In genomic region chr1:192531037-192531703, GRCh38 we compare ENCODE assay signal across 8 cellular contexts. TPM values are rescaled to one million over a fixed set of nuclear protein-coding genes. Genes with fewer than 3 reads are reported as not detected.
A peak's percentile ranks its signal among the peaks of the same experiment; 100 is the strongest.
DNase-seq lines count a peak whose midpoint lies in the region; TF ChIP-seq lines count a peak whose summit lies in the region.
"Not testable (repeated sequence)": the region's sequence is repeated elsewhere in the genome, so short reads cannot be mapped to it uniquely, and the experiment has no call there.

No MANE protein-coding gene starts in this region.

- H3K9me3 Mint-ChIP-seq in HFFc6; osteocyte (ENCODE audit: unreplicated experiment): not testable (repeated sequence)

- not testable (repeated sequence) for H3K9me2 ChIP-seq in Loucy (replicated peaks; ENCODE audit: low read depth, low read length)

- H3K4me1 Mint-ChIP-seq in HFFc6 (ENCODE audit: low read depth) (peaks cover 42% of the 10 kb centered on the region), osteocyte (ENCODE audit: unreplicated experiment) (peaks cover 36% of the 10 kb centered on the region)

- H2AFZ ChIP-seq in Loucy (ENCODE audit: low read length): not testable (repeated sequence)

- not testable (repeated sequence) for H4K20me1 ChIP-seq in Loucy (ENCODE audit: insufficient read depth, low read length, poor library complexity, severe bottlenecking)

- not testable (repeated sequence) for H3K79me2 ChIP-seq in Loucy (ENCODE audit: insufficient read depth, low read length)

- not testable (repeated sequence) for H3F3A ChIP-seq in Loucy (ENCODE audit: low read depth)

- H3K4me3 ChIP-seq in Loucy (ENCODE audit: low read length, poor library complexity, severe bottlenecking): not testable (repeated sequence)

- H3K4me3 Mint-ChIP-seq in HFFc6: peak overlapping the region; percentile 3; the same call in 1 of the 2 replicates
- not testable (repeated sequence) for H3K4me3 Mint-ChIP-seq in osteocyte (ENCODE audit: unreplicated experiment)

- H3K9ac ChIP-seq in Loucy (ENCODE audit: low read depth, low read length, poor library complexity, severe bottlenecking): not testable (repeated sequence)

- TF ChIP-seq CTCF in GM10266 (IDR thresholded peaks at IDR 0.05; ENCODE audit: control insufficient read depth, insufficient read depth, low read depth, missing control alignments); HFFc6 (IDR thresholded peaks at IDR 0.05); Loucy (conservative IDR thresholded peaks at IDR 0.05; ENCODE audit: low read length); osteocyte (IDR thresholded peaks at IDR 0.05): not testable (repeated sequence)

- not testable (repeated sequence) for H3K36me3 ChIP-seq in Loucy (ENCODE audit: insufficient read depth, low read length)

- H3K27ac Mint-ChIP-seq in HFFc6: peak overlapping the region; percentile 13
- H3K27ac Mint-ChIP-seq in osteocyte (ENCODE audit: unreplicated experiment): peak overlapping the region; percentile 19

- DNase-seq in GM10266 (ENCODE audit: extremely low spot score) (peak; percentile 10), HFFc6 (peak; percentile 84), UCSD-AML1 (lab: John Stamatoyannopoulos, UW; ENCODE audit: unreplicated experiment) (peak; percentile 6), amniotic epithelial cell (ENCODE audit: low read depth) (peak; percentile 93), head of caudate nucleus (peak in 34 of 42 donors; percentile 3 to 60 (median 28)), stromal cell of bone marrow (ENCODE audit: low read depth) (peak; percentile 77)
- DNase-seq in osteocyte (ENCODE audit: extremely low spot score, unreplicated experiment): not testable (repeated sequence)

- intact Hi-C loops in head of caudate nucleus (cut with DNase I): not testable (repeated sequence)

- H3K9me3 ChIP-seq in Loucy (ENCODE audit: insufficient read depth, low read depth, low read length): not testable (repeated sequence)

- not testable (repeated sequence) for H3K36me3 Mint-ChIP-seq in HFFc6 (ENCODE audit: low read depth); osteocyte (ENCODE audit: unreplicated experiment)

- not testable (repeated sequence) for H3K27me3 Mint-ChIP-seq in HFFc6 (ENCODE audit: insufficient read depth); osteocyte (ENCODE audit: unreplicated experiment)

- H3K27me3 ChIP-seq in Loucy (ENCODE audit: insufficient read depth, low read length, poor library complexity, severe bottlenecking): not testable (repeated sequence)

- H3K4me1 ChIP-seq in Loucy (ENCODE audit: insufficient read depth, low read length, poor library complexity, severe bottlenecking): peaks cover 26% of the 10 kb centered on the region

- H3K4me2 ChIP-seq in Loucy (ENCODE audit: low read depth, low read length, poor library complexity, severe bottlenecking): peak overlapping the region; percentile 30

RNA-seq across cellular contexts. Expression of gene RGS1, which starts 44.4 kb away (rescaled TPM):
- total RNA-seq in HFFc6 (2021; fragmentation: NEBNext Ultra II Directional; extraction: Animal tissue kit (Norgen Biotek cat#: 25700)): not detected
- not detected in 2 replicates for total RNA-seq in osteocyte
